In genomic region chr10:3850999-3851937, GRCh38 we compare ENCODE assay signal across 8 cellular contexts.
DNase-seq lines count a peak whose midpoint lies in the region; ATAC-seq and TF ChIP-seq lines count a peak whose summit lies in the region.

No MANE protein-coding gene starts in this region.

- intact Hi-C loops in esophagus squamous epithelium (cut with DNase I) = no loop called here

- H2BK12ac ChIP-seq in trophoblast cell (ENCODE audit: low read length) = peak overlapping the region; percentile 20

- 27 to 43% methylated on average over 5 to 9 of the region's 9 CpGs for WGBS in esophagus squamous epithelium, 2 donors
- WGBS in trophoblast cell (ENCODE audit: extremely low coverage, insufficient coverage, insufficient read length) = no CpG with 5 or more reads among the region's 9 CpGs

- H4K8ac ChIP-seq in trophoblast cell (ENCODE audit: low read depth, low read length) = peak overlapping the region; percentile 68

- peak overlapping the region; percentile 42 for H2BK5ac ChIP-seq in trophoblast cell (ENCODE audit: low read depth, low read length, poor library complexity)

- no peak for TF ChIP-seq CTCF in esophagus squamous epithelium (IDR thresholded peaks at IDR 0.05)

- H3K4me2 ChIP-seq in trophoblast cell (ENCODE audit: low read length) = no peak overlapping the region

- H2AK5ac ChIP-seq in trophoblast cell (ENCODE audit: low read length) = peak overlapping the region; percentile 3

- H3K27me3 ChIP-seq in esophagus squamous epithelium (no peaks in the 10 kb centered on the region), trophoblast cell (ENCODE audit: insufficient read depth, low read length) (no peaks in the 10 kb centered on the region)

- H3K14ac ChIP-seq in trophoblast cell (ENCODE audit: low read length) = peak overlapping the region; percentile 78

- peak overlapping the region; percentile 91 for H2BK120ac ChIP-seq in trophoblast cell (ENCODE audit: insufficient read depth, low read length, poor library complexity)

- H3K27ac ChIP-seq in esophagus squamous epithelium (peak overlapping the region; percentile 84 to 90 (median 86)), trophoblast cell (ENCODE audit: low read depth, low read length) (peak overlapping the region; percentile 77)

- peak overlapping the region; percentile 1 for H3K18ac ChIP-seq in trophoblast cell (ENCODE audit: low read length)

- H3K23ac ChIP-seq in trophoblast cell (ENCODE audit: low read length) = no peak overlapping the region

- H3K9me3 ChIP-seq in esophagus squamous epithelium (no peaks in the 10 kb centered on the region), trophoblast cell (ENCODE audit: insufficient read depth, low read depth, low read length) (no peaks in the 10 kb centered on the region)

- H3K9ac ChIP-seq in trophoblast cell (ENCODE audit: low read length) = no peak overlapping the region

- ATAC-seq in HG02623 (IDR thresholded peaks at IDR 0.05; ENCODE audit: unreplicated experiment) (peak; percentile 36), SK-N-SH treated with all-trans-retinoic acid at 6 μM for 48 hours (peak; percentile 10; the same call in 1 of the 3 replicates)

- peak in 1 of 4 donors; percentile 14 for TF ChIP-seq POLR2A in esophagus squamous epithelium (IDR thresholded peaks at IDR 0.05)

- H4K91ac ChIP-seq in trophoblast cell (ENCODE audit: low read depth, low read length) = peak overlapping the region; percentile 74

- no peak overlapping the region for H2AFZ ChIP-seq in trophoblast cell (ENCODE audit: insufficient read depth, low read length, poor library complexity)

- DNase-seq in DMS53 treated with DMSO at 0.1 percent for 48 hours (lab: John Stamatoyannopoulos, UW; ENCODE audit: unreplicated experiment) (peak; percentile 50), esophagus squamous epithelium (lab: John Stamatoyannopoulos, UW) (no peak), trophoblast cell (peak in 1 of 2 donors; percentile 72), NCI-H1417 (lab: John Stamatoyannopoulos, UW) (no peak), OCI-M2 (lab: John Stamatoyannopoulos, UW; ENCODE audit: unreplicated experiment) (no peak), NCI-H128 (lab: John Stamatoyannopoulos, UW; ENCODE audit: unreplicated experiment) (no peak)

- peaks cover 8 to 57% (median 19%) of the 10 kb centered on the region in 3 donors for H3K4me1 ChIP-seq in esophagus squamous epithelium
- peaks cover 8 to 20% of the 10 kb centered on the region in 2 experiments for H3K4me1 ChIP-seq in trophoblast cell (ENCODE audit: control insufficient read depth in 1 of 2, insufficient read depth in 2 of 2, low read length in 2 of 2)

- peaks cover 4% of the 10 kb centered on the region for H3K79me2 ChIP-seq in trophoblast cell (ENCODE audit: control insufficient read depth, insufficient read depth, low read length, poor library complexity)

- H3K79me1 ChIP-seq in trophoblast cell (ENCODE audit: low read length) = peaks cover 20% of the 10 kb centered on the region

- no peak overlapping the region for H3K4me3 ChIP-seq in esophagus squamous epithelium
- no peak overlapping the region for H3K4me3 ChIP-seq in trophoblast cell (ENCODE audit: low read depth, low read length)

- no peaks in the 10 kb centered on the region for H3K36me3 ChIP-seq in esophagus squamous epithelium
- no peaks in the 10 kb centered on the region for H3K36me3 ChIP-seq in trophoblast cell (ENCODE audit: control insufficient read depth in 1 of 2, insufficient read depth in 2 of 2, low read length in 2 of 2)

- H4K12ac ChIP-seq in trophoblast cell (ENCODE audit: low read depth, low read length) = no peak overlapping the region

- H3K4ac ChIP-seq in trophoblast cell (ENCODE audit: low read depth, low read length) = peak overlapping the region; percentile 34

TF ChIP-seq in SK-N-SH treated with all-trans-retinoic acid at 6 μM for 48 hours, 23 proteins besides CTCF, POLR2A, EP300 and RAD21:
- TF ChIP-seq ISL1 (CRISPR knock-in tag; IDR thresholded peaks at IDR 0.05) (peak; percentile 19; the same call in 1 of the 2 replicates), GLIS3 (CRISPR knock-in tag; IDR thresholded peaks at IDR 0.05) (no peak)
